In genomic region chr12:4280351-4281163, GRCh38 we compare ENCODE assay signal across 12 cellular contexts. TPM values are rescaled to one million over a fixed set of nuclear protein-coding genes. Genes with fewer than 3 reads are reported as not detected.
DNase-seq lines count a peak whose midpoint lies in the region; TF ChIP-seq lines count a peak whose summit lies in the region.
"Had no signal": no experiment of that assay in that cellular context is flagged by ENCODE, and none has a peak within 500 bp of the region (broad histone marks: within the 10 kb centered on the region; RNA-seq: fewer than 3 reads in every experiment).

No MANE protein-coding gene starts in this region.

- H3K4me2 ChIP-seq in KMS-11, result no peak overlapping the region

- H3K27ac ChIP-seq in KMS-11 (peak overlapping the region; percentile 22; the same call in 1 of the 2 replicates), right atrium auricular region (peak overlapping the region; percentile 78 to 97), sigmoid colon (peak overlapping the region; percentile 74 to 99 (median 86))
- H3K27ac ChIP-seq: gastrocnemius medialis had no signal

- peaks cover 35% of the 10 kb centered on the region; the same call in 1 of the 2 replicates for H3K36me3 ChIP-seq in KMS-11 (ENCODE audit: insufficient read depth)
- peaks cover 64% of the 10 kb centered on the region for H3K36me3 ChIP-seq in adipocyte (ENCODE audit: control insufficient read depth, insufficient read depth, low read length, severe bottlenecking)
- H3K36me3 ChIP-seq in right atrium auricular region, result peaks cover 74% of the 10 kb centered on the region
- H3K36me3 ChIP-seq in sigmoid colon, result peaks cover 9 to 88% (median 31%) of the 10 kb centered on the region in 4 donors
- H3K36me3 ChIP-seq: gastrocnemius medialis had no signal

- DNase-seq in adipocyte (ENCODE audit: low read depth) (peak; percentile 13), right atrium auricular region (ENCODE audit: low spot score) (no peak), sigmoid colon (peak; percentile 91), COLO829 (ENCODE audit: low spot score) (no peak), type B pancreatic cell (ENCODE audit: extremely low spot score, unreplicated experiment) (no peak), GM13976 (ENCODE audit: low spot score) (no peak), GM20000 (ENCODE audit: low spot score) (no peak)
- DNase-seq: DMS79 treated with DMSO at 0.1 percent for 48 hours, gastrocnemius medialis, GOT3 had no signal

- H3K9ac ChIP-seq in KMS-11 (no peak overlapping the region), adipocyte (ENCODE audit: low read length) (peak overlapping the region; percentile 63)

- H3K27me3 Mint-ChIP-seq in type B pancreatic cell, result peaks cover 5% of the 10 kb centered on the region

- H3K4me3 ChIP-seq in KMS-11 (IDR thresholded peaks at IDR 0.05; ENCODE audit: insufficient read depth, low read depth, low read length) (no peak overlapping the region), adipocyte (ENCODE audit: low read length) (peak overlapping the region; percentile 51), right atrium auricular region (peak overlapping the region in 1 of 2 donors; percentile 20), sigmoid colon (peak overlapping the region in 2 of 4 donors; percentile 15 to 22)
- H3K4me3 ChIP-seq: gastrocnemius medialis had no signal

- H3K27me3 ChIP-seq in KMS-11 (ENCODE audit: insufficient read depth, low read depth) (no peaks in the 10 kb centered on the region), adipocyte (replicated peaks; ENCODE audit: control insufficient read depth, insufficient read depth, low read length) (no peaks in the 10 kb centered on the region), right atrium auricular region (no peaks in the 10 kb centered on the region), sigmoid colon (no peaks in the 10 kb centered on the region)

- no peak overlapping the region for H2AFZ ChIP-seq in KMS-11 (ENCODE audit: low read depth)

- no peaks in the 10 kb centered on the region for H3K9me3 Mint-ChIP-seq in type B pancreatic cell

- H3K27ac Mint-ChIP-seq in type B pancreatic cell, result no peak overlapping the region

- in situ Hi-C loops in GM13976 (cut with MboI; ENCODE audit: low sequenced_read_pairs, unreplicated experiment), result loop anchor here (10.0 to 25.0 kb wide), 2 partner anchors 293 to 396 kb away; no protein-coding TSS in a partner anchor

- peaks cover 90% of the 10 kb centered on the region for H3K79me2 ChIP-seq in KMS-11 (ENCODE audit: insufficient read depth, low read depth)

- no peak for TF ChIP-seq EP300 in sigmoid colon (IDR thresholded peaks at IDR 0.05)

- peaks cover 65% of the 10 kb centered on the region for H4K20me1 ChIP-seq in KMS-11 (ENCODE audit: insufficient read depth)

- 21 to 54% methylated on average over 15 of the region's 15 CpGs for WGBS in sigmoid colon, 2 donors

- no peak for TF ChIP-seq POLR2A in sigmoid colon (IDR thresholded peaks at IDR 0.05)

- H3K4me1 ChIP-seq in KMS-11 (ENCODE audit: low read depth, poor library complexity, severe bottlenecking) (peaks cover 29% of the 10 kb centered on the region), adipocyte (ENCODE audit: control insufficient read depth, insufficient read depth, low read length) (peaks cover 65% of the 10 kb centered on the region), right atrium auricular region (peaks cover 0 to 78% of the 10 kb centered on the region in 2 donors), sigmoid colon (peaks cover 0 to 92% (median 86%) of the 10 kb centered on the region in 4 donors)

- H3K36me3 Mint-ChIP-seq in type B pancreatic cell, result peaks cover 71% of the 10 kb centered on the region

- H3K4me3 Mint-ChIP-seq in type B pancreatic cell, result no peak overlapping the region

- no peaks in the 10 kb centered on the region for H3K9me3 ChIP-seq in adipocyte (ENCODE audit: control insufficient read depth, low read length)
- H3K9me3 ChIP-seq in right atrium auricular region, result no peaks in the 10 kb centered on the region
- no peaks in the 10 kb centered on the region for H3K9me3 ChIP-seq in sigmoid colon
- H3K9me3 ChIP-seq: gastrocnemius medialis had no signal

- H3K4me1 Mint-ChIP-seq in type B pancreatic cell (ENCODE audit: unreplicated experiment), result peaks cover 29% of the 10 kb centered on the region

- TF ChIP-seq CTCF in KMS-11 (conservative IDR thresholded peaks at IDR 0.05; ENCODE audit: low read depth, low read length) (no peak), right atrium auricular region (IDR thresholded peaks at IDR 0.05) (no peak), sigmoid colon (IDR thresholded peaks at IDR 0.05) (no peak), type B pancreatic cell (conservative IDR thresholded peaks at IDR 0.05) (no peak), GM13976 (IDR thresholded peaks at IDR 0.05; ENCODE audit: borderline replicate concordance, control extremely low read depth, extremely low read depth, insufficient read depth, missing control alignments) (no peak), GM20000 (IDR thresholded peaks at IDR 0.05; ENCODE audit: extremely low read depth, missing control alignments) (no peak)

- intact Hi-C loops in sigmoid colon (cut with DNase I), result loop anchor here (5.0 kb wide), 1 partner anchor 42 kb away; the partner anchor contains the start of gene TIGAR

RNA-seq across cellular contexts. Expression of gene CCND2, which starts 7.0 kb away (rescaled TPM):
- total RNA-seq in right atrium auricular region (100 to 1,000 TPM; 151 to 165 TPM), sigmoid colon (100 to 1,000 TPM in 3 of 4 donors, 10 to 100 TPM in 1; 98.7 to 178 (median 149) TPM), type B pancreatic cell (ENCODE audit: low replicate concordance) (261 and 278 TPM in 2 replicates)
- polyA plus RNA-seq in sigmoid colon, result 10 to 100 TPM in 1 of 3 donors, 1 to 10 TPM in 2; 7.8 to 35.0 (median 8.6) TPM
- total RNA-seq: OCI-LY7 had no signal

RNA-seq across cellular contexts. Expression of gene TIGAR, which starts 40.5 kb away (rescaled TPM):
- total RNA-seq in right atrium auricular region, result 1 to 10 TPM; 3.7 to 4.2 TPM
- total RNA-seq in sigmoid colon, result 1 to 10 TPM; 4.4 to 6.0 (median 5.2) TPM
- 10 to 100 TPM in 1 of 3 donors, 1 to 10 TPM in 2; 7.1 to 14.6 (median 7.8) TPM for polyA plus RNA-seq in sigmoid colon
- 17.2 and 51.5 TPM in 2 replicates for total RNA-seq in type B pancreatic cell (ENCODE audit: low replicate concordance)

Comparison
In these comparisons a context has a peak if more than half of its experiments do, and no peak if none do; other contexts are left out.
1. H3K27ac ChIP-seq: peak in every context shown above with its lines; median percentile 88 in right atrium auricular region; 86 in sigmoid colon; 22 in KMS-11.
2. DNase-seq: peak in adipocyte (single experiment) and sigmoid colon (single experiment); none in right atrium auricular region (single experiment), COLO829 (single experiment), type B pancreatic cell (single experiment), GM13976 (single experiment) and GM20000 (single experiment).